2 cellular contexts compared by ENCODE assay signal in the genomic region with DNA sequence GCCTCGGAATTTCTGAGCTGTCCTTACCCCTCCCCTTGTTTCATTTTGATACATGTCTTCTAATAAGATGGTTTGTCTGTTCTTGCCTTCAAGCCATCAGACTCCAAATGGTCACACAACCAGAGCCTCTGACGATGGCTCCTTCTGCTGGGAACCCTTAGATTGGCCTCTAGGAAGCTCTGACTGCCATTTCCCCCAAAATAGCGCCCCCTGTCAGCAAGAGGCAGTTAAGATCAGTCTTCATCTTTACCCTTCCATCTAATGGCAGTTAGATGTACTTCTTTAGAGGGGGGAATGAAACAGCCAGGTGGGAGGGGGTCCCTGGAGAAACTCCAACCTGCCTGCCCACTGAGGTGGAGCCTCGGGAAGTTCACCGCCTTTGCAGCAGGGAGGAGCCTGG.
TF ChIP-seq lines count a peak whose summit lies in the region.

No MANE protein-coding gene starts in this region.

TF ChIP-seq in SK-N-SH, 30 proteins besides CTCF, POLR2A, EP300 and RAD21 (continued from another document):
- TF ChIP-seq, protein P1, sequence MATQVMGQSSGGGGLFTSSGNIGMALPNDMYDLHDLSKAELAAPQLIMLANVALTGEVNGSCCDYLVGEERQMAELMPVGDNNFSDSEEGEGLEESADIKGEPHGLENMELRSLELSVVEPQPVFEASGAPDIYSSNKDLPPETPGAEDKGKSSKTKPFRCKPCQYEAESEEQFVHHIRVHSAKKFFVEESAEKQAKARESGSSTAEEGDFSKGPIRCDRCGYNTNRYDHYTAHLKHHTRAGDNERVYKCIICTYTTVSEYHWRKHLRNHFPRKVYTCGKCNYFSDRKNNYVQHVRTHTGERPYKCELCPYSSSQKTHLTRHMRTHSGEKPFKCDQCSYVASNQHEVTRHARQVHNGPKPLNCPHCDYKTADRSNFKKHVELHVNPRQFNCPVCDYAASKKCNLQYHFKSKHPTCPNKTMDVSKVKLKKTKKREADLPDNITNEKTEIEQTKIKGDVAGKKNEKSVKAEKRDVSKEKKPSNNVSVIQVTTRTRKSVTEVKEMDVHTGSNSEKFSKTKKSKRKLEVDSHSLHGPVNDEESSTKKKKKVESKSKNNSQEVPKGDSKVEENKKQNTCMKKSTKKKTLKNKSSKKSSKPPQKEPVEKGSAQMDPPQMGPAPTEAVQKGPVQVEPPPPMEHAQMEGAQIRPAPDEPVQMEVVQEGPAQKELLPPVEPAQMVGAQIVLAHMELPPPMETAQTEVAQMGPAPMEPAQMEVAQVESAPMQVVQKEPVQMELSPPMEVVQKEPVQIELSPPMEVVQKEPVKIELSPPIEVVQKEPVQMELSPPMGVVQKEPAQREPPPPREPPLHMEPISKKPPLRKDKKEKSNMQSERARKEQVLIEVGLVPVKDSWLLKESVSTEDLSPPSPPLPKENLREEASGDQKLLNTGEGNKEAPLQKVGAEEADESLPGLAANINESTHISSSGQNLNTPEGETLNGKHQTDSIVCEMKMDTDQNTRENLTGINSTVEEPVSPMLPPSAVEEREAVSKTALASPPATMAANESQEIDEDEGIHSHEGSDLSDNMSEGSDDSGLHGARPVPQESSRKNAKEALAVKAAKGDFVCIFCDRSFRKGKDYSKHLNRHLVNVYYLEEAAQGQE (IDR thresholded peaks at IDR 0.05; ENCODE audit: low read depth, low read length) = no peak
- TF ChIP-seq YY1 (IDR thresholded peaks at IDR 0.05; ENCODE audit: low read depth) = no peak
- TF ChIP-seq, protein P2, sequence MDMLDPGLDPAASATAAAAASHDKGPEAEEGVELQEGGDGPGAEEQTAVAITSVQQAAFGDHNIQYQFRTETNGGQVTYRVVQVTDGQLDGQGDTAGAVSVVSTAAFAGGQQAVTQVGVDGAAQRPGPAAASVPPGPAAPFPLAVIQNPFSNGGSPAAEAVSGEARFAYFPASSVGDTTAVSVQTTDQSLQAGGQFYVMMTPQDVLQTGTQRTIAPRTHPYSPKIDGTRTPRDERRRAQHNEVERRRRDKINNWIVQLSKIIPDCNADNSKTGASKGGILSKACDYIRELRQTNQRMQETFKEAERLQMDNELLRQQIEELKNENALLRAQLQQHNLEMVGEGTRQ (IDR thresholded peaks at IDR 0.05; ENCODE audit: borderline replicate concordance, low read depth, low read length) = no peak
- TF ChIP-seq EZH2phosphoT487 (IDR thresholded peaks at IDR 0.05; ENCODE audit: borderline replicate concordance, low read depth) = no peak
- TF ChIP-seq, protein P3, sequence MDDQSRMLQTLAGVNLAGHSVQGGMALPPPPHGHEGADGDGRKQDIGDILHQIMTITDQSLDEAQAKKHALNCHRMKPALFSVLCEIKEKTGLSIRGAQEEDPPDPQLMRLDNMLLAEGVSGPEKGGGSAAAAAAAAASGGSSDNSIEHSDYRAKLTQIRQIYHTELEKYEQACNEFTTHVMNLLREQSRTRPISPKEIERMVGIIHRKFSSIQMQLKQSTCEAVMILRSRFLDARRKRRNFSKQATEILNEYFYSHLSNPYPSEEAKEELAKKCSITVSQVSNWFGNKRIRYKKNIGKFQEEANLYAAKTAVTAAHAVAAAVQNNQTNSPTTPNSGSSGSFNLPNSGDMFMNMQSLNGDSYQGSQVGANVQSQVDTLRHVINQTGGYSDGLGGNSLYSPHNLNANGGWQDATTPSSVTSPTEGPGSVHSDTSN (IDR thresholded peaks at IDR 0.05) = no peak
- TF ChIP-seq TEAD4 (IDR thresholded peaks at IDR 0.05; ENCODE audit: borderline replicate concordance, insufficient read depth) = no peak
- no peak for TF ChIP-seq SMC3 (IDR thresholded peaks at IDR 0.05; ENCODE audit: low read depth, low read length)

TF ChIP-seq in WTC11, 78 proteins besides CTCF, POLR2A, EP300 and RAD21 (continued from another document):
- TF ChIP-seq, protein P4, sequence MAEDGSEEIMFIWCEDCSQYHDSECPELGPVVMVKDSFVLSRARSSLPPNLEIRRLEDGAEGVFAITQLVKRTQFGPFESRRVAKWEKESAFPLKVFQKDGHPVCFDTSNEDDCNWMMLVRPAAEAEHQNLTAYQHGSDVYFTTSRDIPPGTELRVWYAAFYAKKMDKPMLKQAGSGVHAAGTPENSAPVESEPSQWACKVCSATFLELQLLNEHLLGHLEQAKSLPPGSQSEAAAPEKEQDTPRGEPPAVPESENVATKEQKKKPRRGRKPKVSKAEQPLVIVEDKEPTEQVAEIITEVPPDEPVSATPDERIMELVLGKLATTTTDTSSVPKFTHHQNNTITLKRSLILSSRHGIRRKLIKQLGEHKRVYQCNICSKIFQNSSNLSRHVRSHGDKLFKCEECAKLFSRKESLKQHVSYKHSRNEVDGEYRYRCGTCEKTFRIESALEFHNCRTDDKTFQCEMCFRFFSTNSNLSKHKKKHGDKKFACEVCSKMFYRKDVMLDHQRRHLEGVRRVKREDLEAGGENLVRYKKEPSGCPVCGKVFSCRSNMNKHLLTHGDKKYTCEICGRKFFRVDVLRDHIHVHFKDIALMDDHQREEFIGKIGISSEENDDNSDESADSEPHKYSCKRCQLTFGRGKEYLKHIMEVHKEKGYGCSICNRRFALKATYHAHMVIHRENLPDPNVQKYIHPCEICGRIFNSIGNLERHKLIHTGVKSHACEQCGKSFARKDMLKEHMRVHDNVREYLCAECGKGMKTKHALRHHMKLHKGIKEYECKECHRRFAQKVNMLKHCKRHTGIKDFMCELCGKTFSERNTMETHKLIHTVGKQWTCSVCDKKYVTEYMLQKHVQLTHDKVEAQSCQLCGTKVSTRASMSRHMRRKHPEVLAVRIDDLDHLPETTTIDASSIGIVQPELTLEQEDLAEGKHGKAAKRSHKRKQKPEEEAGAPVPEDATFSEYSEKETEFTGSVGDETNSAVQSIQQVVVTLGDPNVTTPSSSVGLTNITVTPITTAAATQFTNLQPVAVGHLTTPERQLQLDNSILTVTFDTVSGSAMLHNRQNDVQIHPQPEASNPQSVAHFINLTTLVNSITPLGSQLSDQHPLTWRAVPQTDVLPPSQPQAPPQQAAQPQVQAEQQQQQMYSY (CRISPR knock-in tag; IDR thresholded peaks at IDR 0.05) = no peak
- TF ChIP-seq NFE2L1 (CRISPR knock-in tag; IDR thresholded peaks at IDR 0.05) = no peak
- TF ChIP-seq NFYB (CRISPR knock-in tag; conservative IDR thresholded peaks at IDR 0.05; ENCODE audit: low read depth) = no peak
- TF ChIP-seq, protein P5, sequence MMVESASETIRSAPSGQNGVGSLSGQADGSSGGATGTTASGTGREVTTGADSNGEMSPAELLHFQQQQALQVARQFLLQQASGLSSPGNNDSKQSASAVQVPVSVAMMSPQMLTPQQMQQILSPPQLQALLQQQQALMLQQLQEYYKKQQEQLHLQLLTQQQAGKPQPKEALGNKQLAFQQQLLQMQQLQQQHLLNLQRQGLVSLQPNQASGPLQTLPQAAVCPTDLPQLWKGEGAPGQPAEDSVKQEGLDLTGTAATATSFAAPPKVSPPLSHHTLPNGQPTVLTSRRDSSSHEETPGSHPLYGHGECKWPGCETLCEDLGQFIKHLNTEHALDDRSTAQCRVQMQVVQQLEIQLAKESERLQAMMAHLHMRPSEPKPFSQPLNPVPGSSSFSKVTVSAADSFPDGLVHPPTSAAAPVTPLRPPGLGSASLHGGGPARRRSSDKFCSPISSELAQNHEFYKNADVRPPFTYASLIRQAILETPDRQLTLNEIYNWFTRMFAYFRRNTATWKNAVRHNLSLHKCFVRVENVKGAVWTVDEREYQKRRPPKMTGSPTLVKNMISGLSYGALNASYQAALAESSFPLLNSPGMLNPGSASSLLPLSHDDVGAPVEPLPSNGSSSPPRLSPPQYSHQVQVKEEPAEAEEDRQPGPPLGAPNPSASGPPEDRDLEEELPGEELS (CRISPR knock-in tag; IDR thresholded peaks at IDR 0.05) = no peak
- no peak for TF ChIP-seq NR1H2 (CRISPR knock-in tag; IDR thresholded peaks at IDR 0.05)
- TF ChIP-seq, protein P2 (CRISPR knock-in tag; IDR thresholded peaks at IDR 0.05) = no peak
- no peak for TF ChIP-seq ESRRA (CRISPR knock-in tag; IDR thresholded peaks at IDR 0.05; ENCODE audit: borderline replicate concordance)
- no peak for TF ChIP-seq ZNF138 (CRISPR knock-in tag; conservative IDR thresholded peaks at IDR 0.05)
- no peak for TF ChIP-seq OVOL2 (CRISPR knock-in tag; IDR thresholded peaks at IDR 0.05; ENCODE audit: borderline replicate concordance)
- no peak for TF ChIP-seq ZNF416 (CRISPR knock-in tag; IDR thresholded peaks at IDR 0.05)
- TF ChIP-seq, protein P6, sequence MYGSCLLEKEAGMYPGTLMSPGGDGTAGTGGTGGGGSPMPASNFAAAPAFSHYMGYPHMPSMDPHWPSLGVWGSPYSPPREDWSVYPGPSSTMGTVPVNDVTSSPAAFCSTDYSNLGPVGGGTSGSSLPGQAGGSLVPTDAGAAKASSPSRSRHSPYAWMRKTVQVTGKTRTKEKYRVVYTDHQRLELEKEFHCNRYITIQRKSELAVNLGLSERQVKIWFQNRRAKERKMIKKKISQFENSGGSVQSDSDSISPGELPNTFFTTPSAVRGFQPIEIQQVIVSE (CRISPR knock-in tag; IDR thresholded peaks at IDR 0.05; ENCODE audit: borderline replicate concordance) = no peak
- TF ChIP-seq RORB (CRISPR knock-in tag; IDR thresholded peaks at IDR 0.05) = no peak
